Comparison of ENCODE assay signal across 1 cellular context in the genomic region with DNA sequence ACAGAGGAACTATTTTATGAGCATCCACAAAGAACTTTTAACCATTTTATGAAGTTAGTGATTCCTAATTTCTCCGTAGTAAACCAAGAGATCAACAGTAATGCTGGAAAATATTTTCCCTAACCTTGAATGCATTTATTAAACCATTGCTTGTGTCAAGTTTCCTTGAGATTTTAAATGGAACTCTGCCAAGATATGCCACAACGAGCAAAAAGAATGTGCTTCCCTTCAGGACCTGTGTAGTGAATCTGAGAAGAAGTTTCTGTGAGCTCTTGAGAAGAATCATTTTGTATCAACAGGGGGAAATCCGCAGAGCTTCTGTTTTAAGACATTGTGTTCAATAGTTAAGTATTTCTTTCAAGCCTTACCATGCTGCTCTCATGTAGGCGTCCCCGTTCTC.
TF ChIP-seq lines count a peak whose summit lies in the region.

No MANE protein-coding gene starts in this region.

TF ChIP-seq in GM12878, 131 proteins besides CTCF, POLR2A, EP300 and RAD21:
- TF ChIP-seq, protein P1, sequence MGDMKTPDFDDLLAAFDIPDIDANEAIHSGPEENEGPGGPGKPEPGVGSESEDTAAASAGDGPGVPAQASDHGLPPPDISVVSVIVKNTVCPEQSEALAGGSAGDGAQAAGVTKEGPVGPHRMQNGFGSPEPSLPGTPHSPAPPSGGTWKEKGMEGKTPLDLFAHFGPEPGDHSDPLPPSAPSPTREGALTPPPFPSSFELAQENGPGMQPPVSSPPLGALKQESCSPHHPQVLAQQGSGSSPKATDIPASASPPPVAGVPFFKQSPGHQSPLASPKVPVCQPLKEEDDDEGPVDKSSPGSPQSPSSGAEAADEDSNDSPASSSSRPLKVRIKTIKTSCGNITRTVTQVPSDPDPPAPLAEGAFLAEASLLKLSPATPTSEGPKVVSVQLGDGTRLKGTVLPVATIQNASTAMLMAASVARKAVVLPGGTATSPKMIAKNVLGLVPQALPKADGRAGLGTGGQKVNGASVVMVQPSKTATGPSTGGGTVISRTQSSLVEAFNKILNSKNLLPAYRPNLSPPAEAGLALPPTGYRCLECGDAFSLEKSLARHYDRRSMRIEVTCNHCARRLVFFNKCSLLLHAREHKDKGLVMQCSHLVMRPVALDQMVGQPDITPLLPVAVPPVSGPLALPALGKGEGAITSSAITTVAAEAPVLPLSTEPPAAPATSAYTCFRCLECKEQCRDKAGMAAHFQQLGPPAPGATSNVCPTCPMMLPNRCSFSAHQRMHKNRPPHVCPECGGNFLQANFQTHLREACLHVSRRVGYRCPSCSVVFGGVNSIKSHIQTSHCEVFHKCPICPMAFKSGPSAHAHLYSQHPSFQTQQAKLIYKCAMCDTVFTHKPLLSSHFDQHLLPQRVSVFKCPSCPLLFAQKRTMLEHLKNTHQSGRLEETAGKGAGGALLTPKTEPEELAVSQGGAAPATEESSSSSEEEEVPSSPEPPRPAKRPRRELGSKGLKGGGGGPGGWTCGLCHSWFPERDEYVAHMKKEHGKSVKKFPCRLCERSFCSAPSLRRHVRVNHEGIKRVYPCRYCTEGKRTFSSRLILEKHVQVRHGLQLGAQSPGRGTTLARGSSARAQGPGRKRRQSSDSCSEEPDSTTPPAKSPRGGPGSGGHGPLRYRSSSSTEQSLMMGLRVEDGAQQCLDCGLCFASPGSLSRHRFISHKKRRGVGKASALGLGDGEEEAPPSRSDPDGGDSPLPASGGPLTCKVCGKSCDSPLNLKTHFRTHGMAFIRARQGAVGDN (IDR thresholded peaks at IDR 0.05) = no peak
- no peak for TF ChIP-seq SMAD1 (IDR thresholded peaks at IDR 0.05; ENCODE audit: low read depth, partially characterized antibody)
- TF ChIP-seq IRF3 (IDR thresholded peaks at IDR 0.05) = no peak
- no peak for TF ChIP-seq TCF3 (IDR thresholded peaks at IDR 0.05; ENCODE audit: borderline replicate concordance, insufficient read depth, low read depth, low read length)
- TF ChIP-seq JUND (IDR thresholded peaks at IDR 0.05; ENCODE audit: low read depth, low read length) = no peak
- TF ChIP-seq BCLAF1 (IDR thresholded peaks at IDR 0.05) = no peak
- TF ChIP-seq EGR1 (IDR thresholded peaks at IDR 0.05; ENCODE audit: borderline replicate concordance in 1 of 2, low read depth in 2 of 2, low read length in 2 of 2) = no peak
- TF ChIP-seq, protein P2, sequence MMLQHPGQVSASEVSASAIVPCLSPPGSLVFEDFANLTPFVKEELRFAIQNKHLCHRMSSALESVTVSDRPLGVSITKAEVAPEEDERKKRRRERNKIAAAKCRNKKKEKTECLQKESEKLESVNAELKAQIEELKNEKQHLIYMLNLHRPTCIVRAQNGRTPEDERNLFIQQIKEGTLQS (IDR thresholded peaks at IDR 0.05; ENCODE audit: borderline replicate concordance, extremely low read depth, low read depth, low read length) = no peak
- no peak for TF ChIP-seq SRF (IDR thresholded peaks at IDR 0.05; ENCODE audit: low read depth in 2 of 2, low read length in 2 of 2)
- no peak for TF ChIP-seq ATF7 (IDR thresholded peaks at IDR 0.05; ENCODE audit: low read depth)
- no peak for TF ChIP-seq CHD1 (IDR thresholded peaks at IDR 0.05; ENCODE audit: low read depth, low read length)
- no peak for TF ChIP-seq MTA2 (IDR thresholded peaks at IDR 0.05; ENCODE audit: low read depth)
- TF ChIP-seq JUNB (IDR thresholded peaks at IDR 0.05) = no peak
- TF ChIP-seq CBX5 (IDR thresholded peaks at IDR 0.05; ENCODE audit: low read depth) = no peak
- no peak for TF ChIP-seq MTA3 (IDR thresholded peaks at IDR 0.05; ENCODE audit: borderline replicate concordance, low read length)
- TF ChIP-seq BMI1 (IDR thresholded peaks at IDR 0.05; ENCODE audit: borderline replicate concordance) = no peak
